ENCODE assay signal across 1 cellular context in genomic region chr9:2169035-2169434, GRCh38.
TF ChIP-seq lines count a peak whose summit lies in the region.

No MANE protein-coding gene starts in this region.

TF ChIP-seq in H1, 55 proteins besides CTCF, POLR2A, EP300 and RAD21 (continued from another document):
- TF ChIP-seq, protein P1, sequence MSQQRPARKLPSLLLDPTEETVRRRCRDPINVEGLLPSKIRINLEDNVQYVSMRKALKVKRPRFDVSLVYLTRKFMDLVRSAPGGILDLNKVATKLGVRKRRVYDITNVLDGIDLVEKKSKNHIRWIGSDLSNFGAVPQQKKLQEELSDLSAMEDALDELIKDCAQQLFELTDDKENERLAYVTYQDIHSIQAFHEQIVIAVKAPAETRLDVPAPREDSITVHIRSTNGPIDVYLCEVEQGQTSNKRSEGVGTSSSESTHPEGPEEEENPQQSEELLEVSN (IDR thresholded peaks at IDR 0.05): no peak
- no peak for TF ChIP-seq PHF8 (conservative IDR thresholded peaks at IDR 0.05; ENCODE audit: low read depth, low read length)
